In genomic region chr1:10908266-10908665, GRCh38 we compare ENCODE assay signal across 1 cellular context.
TF ChIP-seq lines count a peak whose summit lies in the region.

No MANE protein-coding gene starts in this region.

TF ChIP-seq in GM23338, 12 proteins besides CTCF, POLR2A, EP300 and RAD21 (continued from another document):
- no peak for TF ChIP-seq ZNF462 (CRISPR knock-in tag; IDR thresholded peaks at IDR 0.05)
- no peak for TF ChIP-seq EZH2 (IDR thresholded peaks at IDR 0.05; ENCODE audit: low read depth, unreplicated experiment)
- no peak for TF ChIP-seq CREB1 (CRISPR knock-in tag; IDR thresholded peaks at IDR 0.05; ENCODE audit: low read depth)
- no peak for TF ChIP-seq REST (IDR thresholded peaks at IDR 0.05; ENCODE audit: unreplicated experiment)
- TF ChIP-seq JUNB (IDR thresholded peaks at IDR 0.05; ENCODE audit: unreplicated experiment): no peak
- TF ChIP-seq EZH2phosphoT487 (IDR thresholded peaks at IDR 0.05; ENCODE audit: unreplicated experiment): no peak
- TF ChIP-seq ZNF331 (CRISPR knock-in tag; IDR thresholded peaks at IDR 0.05; ENCODE audit: low read depth): no peak
